1 cellular context compared by ENCODE assay signal in the genomic region with DNA sequence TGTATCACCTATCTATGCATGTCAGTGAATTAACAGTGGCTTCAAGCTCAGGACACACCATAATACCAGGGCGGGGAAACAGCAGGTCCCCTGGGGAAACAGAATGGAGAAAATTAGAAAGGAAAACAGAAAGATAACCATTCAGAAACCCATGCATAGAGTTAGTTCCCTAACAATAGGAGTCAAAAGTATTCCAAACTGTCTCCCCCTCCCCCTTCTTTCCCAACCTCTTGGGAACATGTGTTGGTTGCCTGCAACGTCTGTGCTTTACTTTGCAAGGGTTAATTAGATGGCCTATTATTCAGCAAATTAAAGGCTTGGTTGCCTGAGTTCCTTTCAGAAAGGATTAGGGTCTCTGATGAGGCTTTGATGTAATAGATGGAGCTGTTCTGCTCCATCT.
TF ChIP-seq lines count a peak whose summit lies in the region.

No MANE protein-coding gene starts in this region.

TF ChIP-seq in SK-N-SH, 30 proteins besides CTCF, POLR2A, EP300 and RAD21 (continued from another document):
- no peak for TF ChIP-seq REST (IDR thresholded peaks at IDR 0.05; ENCODE audit: low read depth, low read length)
- TF ChIP-seq NFIC (IDR thresholded peaks at IDR 0.05; ENCODE audit: borderline replicate concordance), result no peak
- TF ChIP-seq RXRA (IDR thresholded peaks at IDR 0.05; ENCODE audit: borderline replicate concordance, low read depth), result no peak
- TF ChIP-seq PBX3 (IDR thresholded peaks at IDR 0.05), result no peak
- no peak for TF ChIP-seq FOSL2 (IDR thresholded peaks at IDR 0.05; ENCODE audit: borderline replicate concordance, low read depth)
- TF ChIP-seq RCOR1 (IDR thresholded peaks at IDR 0.05; ENCODE audit: low read length), result no peak
